Comparison of ENCODE assay signal across 23 cellular contexts in genomic region chr20:49519212-49519712, GRCh38. TPM values are rescaled to one million over a fixed set of nuclear protein-coding genes. Genes with fewer than 3 reads are reported as not detected.
DNase-seq lines count a peak whose midpoint lies in the region; ATAC-seq and TF ChIP-seq lines count a peak whose summit lies in the region.
"Had no signal": no experiment of that assay in that cellular context is flagged by ENCODE, and none has a peak within 500 bp of the region (broad histone marks: within the 10 kb centered on the region; RNA-seq: fewer than 3 reads in every experiment).

No MANE protein-coding gene starts in this region.

- H3K36me3 ChIP-seq in thoracic aorta = peaks cover 61% of the 10 kb centered on the region

- H3K4me1 Mint-ChIP-seq in T-helper 2 cell treated with Interferon-gamma antibody and Interleukin-4, amounts not matched to agents 5 μg/mL and 100 μg/mL, for 36 hours (ENCODE audit: low read depth) = no peaks in the 10 kb centered on the region
- peaks cover 10% of the 10 kb centered on the region for H3K4me1 Mint-ChIP-seq in WTC11
- no peaks in the 10 kb centered on the region for H3K4me1 Mint-ChIP-seq in mesothelial cell of epicardium

- peak overlapping the region; percentile 50 to 62 for H3K27ac ChIP-seq in thoracic aorta
- H3K27ac ChIP-seq: 22Rv1 had no signal

- no peaks in the 10 kb centered on the region for H3K9me3 ChIP-seq in thoracic aorta

- H3K4me1 ChIP-seq in thoracic aorta (ENCODE audit: control insufficient read depth in 1 of 2, low read depth in 2 of 2) = peaks cover 11 to 55% of the 10 kb centered on the region in 2 donors

- H3K36me3 Mint-ChIP-seq in T-helper 2 cell treated with Interferon-gamma antibody and Interleukin-4, amounts not matched to agents 5 μg/mL and 100 μg/mL, for 36 hours (ENCODE audit: low read depth) = peaks cover 17% of the 10 kb centered on the region
- peaks cover 19% of the 10 kb centered on the region for H3K36me3 Mint-ChIP-seq in WTC11
- H3K36me3 Mint-ChIP-seq in mesothelial cell of epicardium = peaks cover 55% of the 10 kb centered on the region

- H3K27me3 ChIP-seq in thoracic aorta (replicated peaks; ENCODE audit: insufficient read depth) = no peaks in the 10 kb centered on the region

- CTCF ChIA-PET in WTC11 (lab: Charles Lee) = interaction anchor here (1.0 kb wide), 1 partner anchor 10 kb away, joined by 3 read pairs; no protein-coding TSS in a partner anchor

- TF ChIP-seq CTCF in WTC11 (IDR thresholded peaks at IDR 0.05) (no peak), mesothelial cell of epicardium (IDR thresholded peaks at IDR 0.05; ENCODE audit: unreplicated experiment) (no peak), thoracic aorta (IDR thresholded peaks at IDR 0.05) (no peak)

- H3K4me3 Mint-ChIP-seq in T-helper 2 cell treated with Interferon-gamma antibody and Interleukin-4, amounts not matched to agents 5 μg/mL and 100 μg/mL, for 36 hours = no peak overlapping the region
- no peak overlapping the region for H3K4me3 Mint-ChIP-seq in WTC11
- H3K4me3 Mint-ChIP-seq in mesothelial cell of epicardium = no peak overlapping the region
- H3K4me3 Mint-ChIP-seq: HFFc6 had no signal

- no peak overlapping the region for H3K4me3 ChIP-seq in thoracic aorta
- H3K4me3 ChIP-seq: K562 had no signal

- H3K27me3 Mint-ChIP-seq in T-helper 2 cell treated with Interferon-gamma antibody and Interleukin-4, amounts not matched to agents 5 μg/mL and 100 μg/mL, for 36 hours (ENCODE audit: low read depth) = no peaks in the 10 kb centered on the region
- H3K27me3 Mint-ChIP-seq in WTC11 (ENCODE audit: low read depth) (no peaks in the 10 kb centered on the region), mesothelial cell of epicardium (ENCODE audit: low read depth) (no peaks in the 10 kb centered on the region)

- no peaks in the 10 kb centered on the region for H3K9me3 Mint-ChIP-seq in T-helper 2 cell treated with Interferon-gamma antibody and Interleukin-4, amounts not matched to agents 5 μg/mL and 100 μg/mL, for 36 hours
- H3K9me3 Mint-ChIP-seq in WTC11 (no peaks in the 10 kb centered on the region), mesothelial cell of epicardium (peaks cover 7% of the 10 kb centered on the region)
- H3K9me3 Mint-ChIP-seq: HFFc6 had no signal

- H3K27ac Mint-ChIP-seq in T-helper 2 cell treated with Interferon-gamma antibody and Interleukin-4, amounts not matched to agents 5 μg/mL and 100 μg/mL, for 36 hours = peak overlapping the region; percentile 38
- H3K27ac Mint-ChIP-seq in WTC11 = no peak overlapping the region
- peak overlapping the region; percentile 7 for H3K27ac Mint-ChIP-seq in mesothelial cell of epicardium
- H3K27ac Mint-ChIP-seq: HFFc6 had no signal

- DNase-seq in T-helper 2 cell treated with Interferon-gamma antibody and Interleukin-4, amounts not matched to agents 5 μg/mL and 100 μg/mL, for 36 hours (ENCODE audit: low spot score) = no peak
- DNase-seq in T-helper 2 cell (no peak), WTC11 (ENCODE audit: low spot score) (no peak), mesothelial cell of epicardium (ENCODE audit: low spot score in 2 of 2, unreplicated experiment in 2 of 2) (no peak), thoracic aorta (ENCODE audit: low spot score) (no peak), NCI-H2107 treated with DMSO at 0.1 percent for 48 hours (lab: John Stamatoyannopoulos, UW; ENCODE audit: unreplicated experiment) (no peak), foreskin melanocyte (no peak), RKO (ENCODE audit: low spot score) (no peak)
- DNase-seq: DMS153; HFFc6; Kasumi-1; NCI-H1092 treated with DMSO at 0.1 percent for 48 hours; NCI-H1436 treated with DMSO at 0.1 percent for 48 hours; NCI-H187 treated with DMSO at 0.1 percent for 48 hours; NCI-H446 treated with DMSO at 0.1 percent for 48 hours; NCI-H526; NK-92 treated with Interleukin-12 subunit alpha and Interleukin-12 subunit beta, amount 100 ng/mL, for 24 hours; PC-3; RPMI8226 had no signal

- POLR2A ChIA-PET in WTC11 (lab: Charles Lee) = no interaction called here

- ATAC-seq in WTC11 (peak; percentile 46), thoracic aorta (ENCODE audit: insufficient number of reproducible peaks, low FRiP score, low read depth) (no peak)
- ATAC-seq: PC-3 had no signal

TF ChIP-seq in WTC11, 78 proteins besides CTCF, POLR2A, EP300 and RAD21:
- TF ChIP-seq JAZF1 (CRISPR knock-in tag; IDR thresholded peaks at IDR 0.05) (no peak), GRHL2 (CRISPR knock-in tag; IDR thresholded peaks at IDR 0.05; ENCODE audit: insufficient replicate concordance, severe bottlenecking) (no peak), JUN (CRISPR knock-in tag; IDR thresholded peaks at IDR 0.05) (no peak), ZNF416 (CRISPR knock-in tag; IDR thresholded peaks at IDR 0.05) (no peak), USF2 (CRISPR knock-in tag; IDR thresholded peaks at IDR 0.05) (no peak), KAT7 (CRISPR knock-in tag; IDR thresholded peaks at IDR 0.05; ENCODE audit: borderline replicate concordance) (no peak), ZNF425 (CRISPR knock-in tag; conservative IDR thresholded peaks at IDR 0.05) (no peak), RELA (CRISPR knock-in tag; IDR thresholded peaks at IDR 0.05; ENCODE audit: borderline replicate concordance) (no peak)

RNA-seq across cellular contexts. Expression of gene KCNB1, which starts 36.8 kb away (rescaled TPM):
- total RNA-seq in WTC11 (2021) = 1.1 to 1.5 TPM (median 1.1 TPM) in 3 replicates
- 0.51 to 1.1 TPM (median 0.52 TPM) in 3 replicates for total RNA-seq in mesothelial cell of epicardium
- 1 to 10 TPM; 1.4 to 2.3 TPM for total RNA-seq in thoracic aorta
- total RNA-seq: HT-29, K562, M059J had no signal

RNA-seq across cellular contexts. Expression of gene PTGIS, which starts 48.7 kb away (rescaled TPM):
- total RNA-seq in WTC11 (2021) (24.3 to 37.0 TPM (median 34.4 TPM) in 3 replicates), mesothelial cell of epicardium (113 to 118 TPM (median 117 TPM) in 3 replicates), thoracic aorta (100 to 1,000 TPM; 397 to 465 TPM)
- total RNA-seq: HT-29, K562 had no signal
